Comparison of ENCODE assay signal across 7 cellular contexts in genomic region chr11:64237484-64237951, GRCh38. TPM values are rescaled to one million over a fixed set of nuclear protein-coding genes. Genes with fewer than 3 reads are reported as not detected.
A peak's percentile ranks its signal among the peaks of the same experiment; 100 is the strongest.
DNase-seq lines count a peak whose midpoint lies in the region; TF ChIP-seq lines count a peak whose summit lies in the region.

No MANE protein-coding gene starts in this region.

- H3K27ac ChIP-seq in HEK293 (ENCODE audit: extremely low read depth, low read depth, low read length) = no peak overlapping the region

- TF ChIP-seq CTCF in HEK293 (tag by site-specific recombination; IDR thresholded peaks at IDR 0.05) = no peak
- no peak for TF ChIP-seq CTCF in progenitor cell of endocrine pancreas (IDR thresholded peaks at IDR 0.05; ENCODE audit: unreplicated experiment)

- peaks cover 23% of the 10 kb centered on the region for H3K4me1 Mint-ChIP-seq in progenitor cell of endocrine pancreas (ENCODE audit: low read depth)

- H3K36me3 Mint-ChIP-seq in progenitor cell of endocrine pancreas (ENCODE audit: insufficient read depth) = peaks cover 4% of the 10 kb centered on the region

- H3K36me3 ChIP-seq in HEK293 (ENCODE audit: control insufficient read depth in 2 of 2, insufficient read depth in 1 of 2, low read length in 2 of 2) (peaks cover 0 to 31% of the 10 kb centered on the region in 2 experiments; a peak in 1 of 3 replicates), endocrine pancreas (ENCODE audit: control insufficient read depth, insufficient read depth, low read length) (no peaks in the 10 kb centered on the region)

- H3K9me3 ChIP-seq in HEK293 (ENCODE audit: control insufficient read depth, insufficient read depth, low read depth, low read length) = no peaks in the 10 kb centered on the region
- no peaks in the 10 kb centered on the region for H3K9me3 ChIP-seq in endocrine pancreas (ENCODE audit: control insufficient read depth, low read length)

- POLR2A ChIA-PET in HEK293 (lab: Yijun Ruan, JAX) = interaction anchor here (3.9 kb wide), 1 partner anchor 11 kb away, joined by 12 read pairs; the partner anchor contains the start of genes NUDT22 and TRPT1

- H3K27ac Mint-ChIP-seq in progenitor cell of endocrine pancreas = peak overlapping the region; percentile 90

- peak overlapping the region; percentile 53 for H3K4me3 Mint-ChIP-seq in progenitor cell of endocrine pancreas (ENCODE audit: low read depth)

- peak; percentile 66 for DNase-seq in NCI-H345 treated with DMSO at 0.1 percent for 48 hours (lab: John Stamatoyannopoulos, UW; ENCODE audit: unreplicated experiment)
- DNase-seq in progenitor cell of endocrine pancreas (ENCODE audit: low spot score, unreplicated experiment) = no peak
- DNase-seq in globus pallidus (ENCODE audit: low spot score) = no peak
- DNase-seq in dermis blood vessel endothelial cell = no peak
- no peak for DNase-seq in GOT3 (lab: John Stamatoyannopoulos, UW)

- no peaks in the 10 kb centered on the region for H3K27me3 Mint-ChIP-seq in progenitor cell of endocrine pancreas

- no peak overlapping the region for H3K4me3 ChIP-seq in HEK293 (ENCODE audit: low read depth, low read length)
- no peak overlapping the region for H3K4me3 ChIP-seq in endocrine pancreas (ENCODE audit: control insufficient read depth, insufficient read depth, low read length)

- H3K9me3 Mint-ChIP-seq in progenitor cell of endocrine pancreas (ENCODE audit: low read depth) = no peaks in the 10 kb centered on the region

- no peaks in the 10 kb centered on the region for H3K27me3 ChIP-seq in endocrine pancreas (ENCODE audit: control insufficient read depth, insufficient read depth, low read length)

- CTCF ChIA-PET in HEK293 (lab: Yijun Ruan, JAX) = interaction anchor here (1.2 kb wide), 1 partner anchor 118 kb away, joined by 8 read pairs; no protein-coding TSS in a partner anchor

- peak overlapping the region; percentile 27 for H3K9ac ChIP-seq in endocrine pancreas (ENCODE audit: control insufficient read depth, insufficient read depth, low read length)

- no peaks in the 10 kb centered on the region for H3K4me1 ChIP-seq in HEK293 (ENCODE audit: control insufficient read depth, insufficient read depth, low read length)
- peaks cover 7% of the 10 kb centered on the region for H3K4me1 ChIP-seq in endocrine pancreas (ENCODE audit: control insufficient read depth, insufficient read depth, low read length)

TF ChIP-seq in HEK293, 187 proteins besides CTCF, POLR2A, EP300 and RAD21:
- peak; percentile 85 for TF ChIP-seq ZFHX2 (tag by site-specific recombination; conservative IDR thresholded peaks at IDR 0.05)
- no peak for TF ChIP-seq ZNF223 (tag by site-specific recombination; IDR thresholded peaks at IDR 0.05)
- peak; percentile 76 for TF ChIP-seq EGR2 (tag by site-specific recombination; IDR thresholded peaks at IDR 0.05; ENCODE audit: low read depth)
- peak; percentile 80 for TF ChIP-seq SCRT2 (tag by site-specific recombination; IDR thresholded peaks at IDR 0.05)

RNA-seq across cellular contexts. Expression of gene VEGFB, which starts 3.1 kb away (rescaled TPM):
- total RNA-seq in progenitor cell of endocrine pancreas (66.1 and 68.2 TPM in 2 replicates), dermis blood vessel endothelial cell (20.4 and 23.1 TPM in 2 replicates)

RNA-seq across cellular contexts. Expression of gene FKBP2, which starts 3.4 kb away (rescaled TPM):
- total RNA-seq in progenitor cell of endocrine pancreas (48.5 and 57.7 TPM in 2 replicates), dermis blood vessel endothelial cell (43.9 and 45.6 TPM in 2 replicates)

RNA-seq across cellular contexts. Expression of gene DNAJC4, which starts 7.2 kb away (rescaled TPM):
- total RNA-seq in progenitor cell of endocrine pancreas (35.4 and 39.1 TPM in 2 replicates), dermis blood vessel endothelial cell (7.0 and 17.4 TPM in 2 replicates)

RNA-seq across cellular contexts. Expression of gene PPP1R14B, which starts 9.2 kb away (rescaled TPM):
- total RNA-seq in progenitor cell of endocrine pancreas (198 TPM in 2 replicates), dermis blood vessel endothelial cell (238 and 297 TPM in 2 replicates)

RNA-seq across cellular contexts. Expression of gene NUDT22, which starts 11.4 kb away (rescaled TPM):
- 42.9 and 48.2 TPM in 2 replicates for total RNA-seq in progenitor cell of endocrine pancreas
- 43.2 and 44.6 TPM in 2 replicates for total RNA-seq in dermis blood vessel endothelial cell
